ENCODE assay signal across 12 cellular contexts in genomic region chr4:38625508-38625907, GRCh38.
"Had no signal": no experiment of that assay in that cellular context is flagged by ENCODE, and none has a peak within 500 bp of the region (broad histone marks: within the 10 kb centered on the region; RNA-seq: fewer than 3 reads in every experiment).

No MANE protein-coding gene starts in this region.

- H3K27ac Mint-ChIP-seq: stimulated activated naive B cell treated with anti-CD40 and anti-IgM and Interleukin-4, amounts not matched to agents 10 μg/mL and 1 μg/mL and 100 μg/mL, for 72 hours; T-helper 17 cell had no signal

- H3K9me3 Mint-ChIP-seq: stimulated activated naive B cell treated with anti-CD40 and anti-IgM and Interleukin-4, amounts not matched to agents 10 μg/mL and 1 μg/mL and 100 μg/mL, for 72 hours had no signal

- H3K4me3 ChIP-seq: cardiac muscle cell, pancreas, transverse colon, vagina had no signal

- DNase-seq: activated gamma-delta T cell treated with Interleukin-2 at 50 U/mL for 16 hours; islet precursor cell; midbrain; pancreas; stimulated activated CD4-positive, alpha-beta T cell treated with anti-CD3 and anti-CD28 coated beads, Interleukin-12 subunit alpha, Interleukin-12 subunit beta, amount 100 ng/mL, for 4 hours; stimulated activated naive B cell treated with anti-CD40 and anti-IgM and Interleukin-4, amounts not matched to agents 10 μg/mL and 1 μg/mL and 100 μg/mL, for 72 hours; T-helper 17 cell; transverse colon had no signal

- H3K27me3 Mint-ChIP-seq: stimulated activated naive B cell treated with anti-CD40 and anti-IgM and Interleukin-4, amounts not matched to agents 10 μg/mL and 1 μg/mL and 100 μg/mL, for 72 hours; T-helper 17 cell had no signal

- H3K27ac ChIP-seq: cardiac muscle cell, epithelial cell of prostate, pancreas, vagina had no signal

- H3K4me3 Mint-ChIP-seq: stimulated activated naive B cell treated with anti-CD40 and anti-IgM and Interleukin-4, amounts not matched to agents 10 μg/mL and 1 μg/mL and 100 μg/mL, for 72 hours; T-helper 17 cell had no signal

- H3K27me3 ChIP-seq: cardiac muscle cell, pancreas, transverse colon, vagina had no signal

- H3K36me3 ChIP-seq: cardiac muscle cell, pancreas, transverse colon, vagina had no signal

- H3K9me3 ChIP-seq: pancreas, transverse colon, vagina had no signal

- ATAC-seq: left lobe of liver; pancreas; stimulated activated naive B cell treated with anti-CD40 and anti-IgM and Interleukin-4, amounts not matched to agents 10 μg/mL and 1 μg/mL and 100 μg/mL, for 72 hours; T-helper 17 cell had no signal
